Comparison of ENCODE assay signal across 5 cellular contexts in genomic region chr15:44229301-44229700, GRCh38. TPM values are rescaled to one million over a fixed set of nuclear protein-coding genes. Genes with fewer than 3 reads are reported as not detected.
"Had no signal": no experiment of that assay in that cellular context is flagged by ENCODE, and none has a peak within 500 bp of the region (broad histone marks: within the 10 kb centered on the region; RNA-seq: fewer than 3 reads in every experiment).

No MANE protein-coding gene starts in this region.

RNA-seq across cellular contexts. Expression of gene FRMD5, which starts 34.2 kb away (rescaled TPM):
- total RNA-seq: natural killer cell; natural killer cell treated with Interleukin-12 subunit alpha and Interleukin-12 subunit beta and Interleukin-15 and Interleukin-18, amount 100 ng/mL, for 72 hours; osteocyte; psoas muscle; right lobe of liver had no signal
